8 cellular contexts compared by ENCODE assay signal in genomic region chr17:45894022-45894784, GRCh38. TPM values are rescaled to one million over a fixed set of nuclear protein-coding genes. Genes with fewer than 3 reads are reported as not detected.
A peak's percentile ranks its signal among the peaks of the same experiment; 100 is the strongest.
DNase-seq lines count a peak whose midpoint lies in the region; ATAC-seq and TF ChIP-seq lines count a peak whose summit lies in the region.

TSS of gene MAPT (plus strand) at chr17:45894554. CDS start at chr17:45962338, 67,784 bp downstream.

- no peaks in the 10 kb centered on the region for H3K36me3 Mint-ChIP-seq in natural killer cell treated with Interleukin-12 subunit alpha and Interleukin-12 subunit beta and Interleukin-15 and Interleukin-18, amount 100 ng/mL, for 72 hours
- no peaks in the 10 kb centered on the region for H3K36me3 Mint-ChIP-seq in stimulated activated naive B cell treated with anti-CD40 and anti-IgM and Interleukin-4, amounts not matched to agents 10 μg/mL and 1 μg/mL and 100 μg/mL, for 72 hours

- H4K20me1 ChIP-seq in BLaER1 = peaks cover 40% of the 10 kb centered on the region

- H3K4me1 Mint-ChIP-seq in natural killer cell treated with Interleukin-12 subunit alpha and Interleukin-12 subunit beta and Interleukin-15 and Interleukin-18, amount 100 ng/mL, for 72 hours (ENCODE audit: low read depth in 2 of 2) = peaks cover 6 to 10% of the 10 kb centered on the region in 2 donors
- peaks cover 9 to 33% of the 10 kb centered on the region in 2 donors for H3K4me1 Mint-ChIP-seq in stimulated activated naive B cell treated with anti-CD40 and anti-IgM and Interleukin-4, amounts not matched to agents 10 μg/mL and 1 μg/mL and 100 μg/mL, for 72 hours

- CTCF ChIA-PET in RWPE1 (lab: Yijun Ruan, JAX) = interaction anchor here (0.6 to 1.8 kb wide), 12 partner anchors 9 to 1048 kb away, joined by 3 to 6 read pairs (median 3); no protein-coding TSS in a partner anchor

- peaks cover 12% of the 10 kb centered on the region for H3K4me1 ChIP-seq in BLaER1

- peak; percentile 59 for ATAC-seq in GM21360 (IDR thresholded peaks at IDR 0.05; ENCODE audit: unreplicated experiment)
- ATAC-seq in natural killer cell treated with Interleukin-12 subunit alpha and Interleukin-12 subunit beta and Interleukin-15 and Interleukin-18, amount 100 ng/mL, for 72 hours = peak; percentile 95 to 96
- ATAC-seq in stimulated activated naive B cell treated with anti-CD40 and anti-IgM and Interleukin-4, amounts not matched to agents 10 μg/mL and 1 μg/mL and 100 μg/mL, for 72 hours (replicated peaks) = peak; percentile 92 to 95

- no peaks in the 10 kb centered on the region for H3K9me3 Mint-ChIP-seq in natural killer cell treated with Interleukin-12 subunit alpha and Interleukin-12 subunit beta and Interleukin-15 and Interleukin-18, amount 100 ng/mL, for 72 hours
- H3K9me3 Mint-ChIP-seq in stimulated activated naive B cell treated with anti-CD40 and anti-IgM and Interleukin-4, amounts not matched to agents 10 μg/mL and 1 μg/mL and 100 μg/mL, for 72 hours = no peaks in the 10 kb centered on the region

- H3K27ac ChIP-seq in BLaER1 (no peak within 1 kb of the TSS), RWPE1 (peak within 1 kb of the TSS; percentile 39)

- peak within 1 kb of the TSS; percentile 73 for H3K4me3 ChIP-seq in BLaER1

- DNase-seq in RWPE1 (ENCODE audit: low spot score) (peak; percentile 93), activated gamma-delta T cell (lab: John Stamatoyannopoulos, UW) (peak; percentile 73), fibroblast of the conjunctiva (ENCODE audit: low read depth) (peak; percentile 86)
- DNase-seq in natural killer cell treated with Interleukin-12 subunit alpha and Interleukin-12 subunit beta and Interleukin-15 and Interleukin-18, amount 100 ng/mL, for 72 hours (ENCODE audit: low spot score) = peak; percentile 92
- DNase-seq in stimulated activated naive B cell treated with anti-CD40 and anti-IgM and Interleukin-4, amounts not matched to agents 10 μg/mL and 1 μg/mL and 100 μg/mL, for 72 hours = peak; percentile 88

- H3K9ac ChIP-seq in BLaER1 = peak within 1 kb of the TSS; percentile 68

- no peaks in the 10 kb centered on the region for H3K36me3 ChIP-seq in BLaER1

- peak within 1 kb of the TSS; percentile 77 for H3K4me3 Mint-ChIP-seq in natural killer cell treated with Interleukin-12 subunit alpha and Interleukin-12 subunit beta and Interleukin-15 and Interleukin-18, amount 100 ng/mL, for 72 hours
- H3K4me3 Mint-ChIP-seq in stimulated activated naive B cell treated with anti-CD40 and anti-IgM and Interleukin-4, amounts not matched to agents 10 μg/mL and 1 μg/mL and 100 μg/mL, for 72 hours = peak within 1 kb of the TSS; percentile 84 to 90

- no peaks in the 10 kb centered on the region for H3K9me3 ChIP-seq in BLaER1

- H3K27me3 Mint-ChIP-seq in natural killer cell treated with Interleukin-12 subunit alpha and Interleukin-12 subunit beta and Interleukin-15 and Interleukin-18, amount 100 ng/mL, for 72 hours = peaks cover 20 to 23% of the 10 kb centered on the region in 2 donors
- peaks cover 35 to 60% of the 10 kb centered on the region in 2 donors for H3K27me3 Mint-ChIP-seq in stimulated activated naive B cell treated with anti-CD40 and anti-IgM and Interleukin-4, amounts not matched to agents 10 μg/mL and 1 μg/mL and 100 μg/mL, for 72 hours

- TF ChIP-seq CTCF in LNCAP (IDR thresholded peaks at IDR 0.05) = peak; percentile 94
- peak; percentile 98 for TF ChIP-seq CTCF in RWPE1 (conservative IDR thresholded peaks at IDR 0.05; ENCODE audit: low read depth)

- H3K27ac Mint-ChIP-seq in natural killer cell treated with Interleukin-12 subunit alpha and Interleukin-12 subunit beta and Interleukin-15 and Interleukin-18, amount 100 ng/mL, for 72 hours = peak within 1 kb of the TSS in 1 of 2 donors; percentile 53
- peak within 1 kb of the TSS; percentile 71 for H3K27ac Mint-ChIP-seq in stimulated activated naive B cell treated with anti-CD40 and anti-IgM and Interleukin-4, amounts not matched to agents 10 μg/mL and 1 μg/mL and 100 μg/mL, for 72 hours

- H3K4me2 ChIP-seq in BLaER1 = peak within 1 kb of the TSS; percentile 100

- POLR2A ChIA-PET in RWPE1 (lab: Yijun Ruan, JAX; ENCODE audit: low non-redundant PET) = no interaction called here

- peaks cover 63% of the 10 kb centered on the region for H3K27me3 ChIP-seq in BLaER1

RNA-seq across cellular contexts. Expression of gene MAPT, which starts in this region (rescaled TPM):
- under 1 TPM; 0.14 to 0.17 TPM for total RNA-seq in natural killer cell treated with Interleukin-12 subunit alpha and Interleukin-12 subunit beta and Interleukin-15 and Interleukin-18, amount 100 ng/mL, for 72 hours

Comparison
In these comparisons a context has a peak if more than half of its experiments do, and no peak if none do; other contexts are left out.
1. Peak in DNase-seq and ATAC-seq in natural killer cell treated with Interleukin-12 subunit alpha and Interleukin-12 subunit beta and Interleukin-15 and Interleukin-18, amount 100 ng/mL, for 72 hours; RNA of the gene not detected or under 1 TPM.